Comparison of ENCODE assay signal across 1 cellular context in genomic region chr12:28025821-28026505, GRCh38.
TF ChIP-seq lines count a peak whose summit lies in the region.

No MANE protein-coding gene starts in this region.

TF ChIP-seq in GM23338, 12 proteins besides CTCF, POLR2A, EP300 and RAD21 (continued from another document):
- TF ChIP-seq REST (IDR thresholded peaks at IDR 0.05; ENCODE audit: unreplicated experiment): no peak
- TF ChIP-seq, protein P1, sequence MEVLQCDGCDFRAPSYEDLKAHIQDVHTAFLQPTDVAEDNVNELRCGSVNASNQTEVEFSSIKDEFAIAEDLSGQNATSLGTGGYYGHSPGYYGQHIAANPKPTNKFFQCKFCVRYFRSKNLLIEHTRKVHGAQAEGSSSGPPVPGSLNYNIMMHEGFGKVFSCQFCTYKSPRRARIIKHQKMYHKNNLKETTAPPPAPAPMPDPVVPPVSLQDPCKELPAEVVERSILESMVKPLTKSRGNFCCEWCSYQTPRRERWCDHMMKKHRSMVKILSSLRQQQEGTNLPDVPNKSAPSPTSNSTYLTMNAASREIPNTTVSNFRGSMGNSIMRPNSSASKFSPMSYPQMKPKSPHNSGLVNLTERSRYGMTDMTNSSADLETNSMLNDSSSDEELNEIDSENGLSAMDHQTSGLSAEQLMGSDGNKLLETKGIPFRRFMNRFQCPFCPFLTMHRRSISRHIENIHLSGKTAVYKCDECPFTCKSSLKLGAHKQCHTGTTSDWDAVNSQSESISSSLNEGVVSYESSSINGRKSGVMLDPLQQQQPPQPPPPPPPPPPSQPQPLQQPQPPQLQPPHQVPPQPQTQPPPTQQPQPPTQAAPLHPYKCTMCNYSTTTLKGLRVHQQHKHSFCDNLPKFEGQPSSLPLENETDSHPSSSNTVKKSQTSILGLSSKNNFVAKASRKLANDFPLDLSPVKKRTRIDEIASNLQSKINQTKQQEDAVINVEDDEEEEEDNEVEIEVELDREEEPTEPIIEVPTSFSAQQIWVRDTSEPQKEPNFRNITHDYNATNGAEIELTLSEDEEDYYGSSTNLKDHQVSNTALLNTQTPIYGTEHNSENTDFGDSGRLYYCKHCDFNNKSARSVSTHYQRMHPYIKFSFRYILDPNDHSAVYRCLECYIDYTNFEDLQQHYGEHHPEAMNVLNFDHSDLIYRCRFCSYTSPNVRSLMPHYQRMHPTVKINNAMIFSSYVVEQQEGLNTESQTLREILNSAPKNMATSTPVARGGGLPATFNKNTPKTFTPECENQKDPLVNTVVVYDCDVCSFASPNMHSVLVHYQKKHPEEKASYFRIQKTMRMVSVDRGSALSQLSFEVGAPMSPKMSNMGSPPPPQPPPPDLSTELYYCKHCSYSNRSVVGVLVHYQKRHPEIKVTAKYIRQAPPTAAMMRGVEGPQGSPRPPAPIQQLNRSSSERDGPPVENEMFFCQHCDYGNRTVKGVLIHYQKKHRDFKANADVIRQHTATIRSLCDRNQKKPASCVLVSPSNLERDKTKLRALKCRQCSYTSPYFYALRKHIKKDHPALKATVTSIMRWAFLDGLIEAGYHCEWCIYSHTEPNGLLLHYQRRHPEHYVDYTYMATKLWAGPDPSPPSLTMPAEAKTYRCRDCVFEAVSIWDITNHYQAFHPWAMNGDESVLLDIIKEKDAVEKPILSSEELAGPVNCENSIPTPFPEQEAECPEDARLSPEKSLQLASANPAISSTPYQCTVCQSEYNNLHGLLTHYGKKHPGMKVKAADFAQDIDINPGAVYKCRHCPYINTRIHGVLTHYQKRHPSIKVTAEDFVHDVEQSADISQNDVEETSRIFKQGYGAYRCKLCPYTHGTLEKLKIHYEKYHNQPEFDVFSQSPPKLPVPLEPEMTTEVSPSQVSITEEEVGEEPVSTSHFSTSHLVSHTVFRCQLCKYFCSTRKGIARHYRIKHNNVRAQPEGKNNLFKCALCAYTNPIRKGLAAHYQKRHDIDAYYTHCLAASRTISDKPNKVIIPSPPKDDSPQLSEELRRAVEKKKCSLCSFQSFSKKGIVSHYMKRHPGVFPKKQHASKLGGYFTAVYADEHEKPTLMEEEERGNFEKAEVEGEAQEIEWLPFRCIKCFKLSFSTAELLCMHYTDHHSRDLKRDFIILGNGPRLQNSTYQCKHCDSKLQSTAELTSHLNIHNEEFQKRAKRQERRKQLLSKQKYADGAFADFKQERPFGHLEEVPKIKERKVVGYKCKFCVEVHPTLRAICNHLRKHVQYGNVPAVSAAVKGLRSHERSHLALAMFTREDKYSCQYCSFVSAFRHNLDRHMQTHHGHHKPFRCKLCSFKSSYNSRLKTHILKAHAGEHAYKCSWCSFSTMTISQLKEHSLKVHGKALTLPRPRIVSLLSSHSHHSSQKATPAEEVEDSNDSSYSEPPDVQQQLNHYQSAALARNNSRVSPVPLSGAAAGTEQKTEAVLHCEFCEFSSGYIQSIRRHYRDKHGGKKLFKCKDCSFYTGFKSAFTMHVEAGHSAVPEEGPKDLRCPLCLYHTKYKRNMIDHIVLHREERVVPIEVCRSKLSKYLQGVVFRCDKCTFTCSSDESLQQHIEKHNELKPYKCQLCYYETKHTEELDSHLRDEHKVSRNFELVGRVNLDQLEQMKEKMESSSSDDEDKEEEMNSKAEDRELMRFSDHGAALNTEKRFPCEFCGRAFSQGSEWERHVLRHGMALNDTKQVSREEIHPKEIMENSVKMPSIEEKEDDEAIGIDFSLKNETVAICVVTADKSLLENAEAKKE (CRISPR knock-in tag; IDR thresholded peaks at IDR 0.05): no peak
